8 cellular contexts compared by ENCODE assay signal in the genomic region with DNA sequence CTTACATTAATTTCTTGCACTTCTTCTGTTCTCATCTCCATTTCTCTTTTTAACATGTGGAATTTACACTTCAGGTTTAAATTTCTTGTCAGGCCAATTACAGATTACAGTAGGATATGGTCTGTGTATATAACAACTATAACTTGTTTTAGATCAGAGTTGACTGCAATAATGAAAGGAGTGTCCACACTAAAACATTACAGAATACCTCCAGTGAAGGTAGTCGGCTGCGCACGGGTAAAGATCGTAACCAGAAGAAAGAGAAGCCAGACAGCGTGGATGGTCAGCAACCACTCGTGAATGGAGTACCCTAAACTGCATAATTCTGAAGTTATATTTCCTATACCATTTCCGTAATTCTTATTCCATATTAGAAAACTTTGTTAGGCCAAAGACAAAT. TPM values are rescaled to one million over a fixed set of nuclear protein-coding genes. Genes with fewer than 3 reads are reported as not detected.
"Had no signal": no experiment of that assay in that cellular context is flagged by ENCODE, and none has a peak within 500 bp of the region (broad histone marks: within the 10 kb centered on the region; RNA-seq: fewer than 3 reads in every experiment).

No MANE protein-coding gene starts in this region.

- H3K4me3 ChIP-seq: GM23338 had no signal

- H3K4me1 Mint-ChIP-seq: GM23338 had no signal

- H3K9me3 Mint-ChIP-seq: GM23338 had no signal

- H3K27ac Mint-ChIP-seq: GM23338, H9 had no signal

- FAIRE-seq: H1, H54, HTR-8/SVneo had no signal

- H3K4me3 Mint-ChIP-seq: GM23338, H9 had no signal

- DNase-seq: H9, HCEC 1CT, IMR-90 had no signal

- ATAC-seq: GM23338 had no signal

RNA-seq across cellular contexts. Expression of a gene that starts 32.6 kb away (rescaled TPM):
- total RNA-seq: GM23338, H1, H9, HT-29, IMR-90 had no signal
- polyA plus RNA-seq: GM23338, H1, IMR-90 had no signal
